In genomic region chr14:72887514-72887913, GRCh38 we compare ENCODE assay signal across 27 cellular contexts. TPM values are rescaled to one million over a fixed set of nuclear protein-coding genes. Genes with fewer than 3 reads are reported as not detected.
DNase-seq lines count a peak whose midpoint lies in the region; ATAC-seq, FAIRE-seq and TF ChIP-seq lines count a peak whose summit lies in the region.
"Had no signal": no experiment of that assay in that cellular context is flagged by ENCODE, and none has a peak within 500 bp of the region (broad histone marks: within the 10 kb centered on the region; RNA-seq: fewer than 3 reads in every experiment).

No MANE protein-coding gene starts in this region.

- peak overlapping the region; percentile 12; the same call in 1 of the 2 replicates for H2BK5ac ChIP-seq in H1 (ENCODE audit: low read depth, low read length)

- peak overlapping the region; percentile 54 for H3K4me3 Mint-ChIP-seq in nephron progenitor cell
- H3K4me3 Mint-ChIP-seq: CD8-positive, alpha-beta memory T cell had no signal

- no peak overlapping the region for H3K56ac ChIP-seq in H1 (replicated peaks; ENCODE audit: insufficient read length, low read depth, low read length)

- H3K9me2 ChIP-seq in hepatocyte (replicated peaks; ENCODE audit: insufficient read depth) = no peaks in the 10 kb centered on the region
- H3K9me2 ChIP-seq: SK-N-SH had no signal

- peak overlapping the region; percentile 26; the same call in 1 of the 2 replicates for H3K27ac ChIP-seq in HUES64 (ENCODE audit: low read depth, low read length)
- H3K27ac ChIP-seq in H1 (ENCODE audit: low read depth, low read length) = no peak overlapping the region
- H3K27ac ChIP-seq in hepatocyte = no peak overlapping the region
- H3K27ac ChIP-seq: 22Rv1, GM23248 had no signal

- peak; percentile 22 for DNase-seq in DMS 273 (lab: John Stamatoyannopoulos, UW; ENCODE audit: unreplicated experiment)
- DNase-seq in DMS 273 treated with DMSO at 0.1 percent for 48 hours (lab: John Stamatoyannopoulos, UW) = no peak
- DNase-seq in H1 (ENCODE audit: low read depth in 1 of 2, low spot score in 2 of 2) = no peak
- no peak for DNase-seq in nephron progenitor cell
- DNase-seq in hepatocyte (ENCODE audit: low spot score) = no peak
- DNase-seq in activated naive CD4-positive, alpha-beta T cell treated with anti-CD3 and anti-CD28 coated beads, Interleukin-2, amount 50 U/mL, for 16 hours = no peak
- DNase-seq: BE2C; CD8-positive, alpha-beta memory T cell; DMS153; DND-41; GM23248; IMR-90; KG1; NCI-H1092; NCI-H1436; NCI-H187; NCI-H2081 treated with DMSO at 0.1 percent for 48 hours; NCI-H2171; NCI-H748 treated with DMSO at 0.1 percent for 48 hours; SK-N-SH had no signal

- no peak overlapping the region for H4K5ac ChIP-seq in H1 (ENCODE audit: insufficient read length, low read depth, low read length)

- H3K27me3 Mint-ChIP-seq in nephron progenitor cell (ENCODE audit: low read depth, poor library complexity) = peaks cover 6% of the 10 kb centered on the region

- H2AFZ ChIP-seq in H1 (ENCODE audit: low read length) = no peak overlapping the region
- H2AFZ ChIP-seq in hepatocyte = no peak overlapping the region
- H2AFZ ChIP-seq: GM23248 had no signal

- H3K79me1 ChIP-seq in H1 (ENCODE audit: low read depth, low read length) = no peaks in the 10 kb centered on the region

- H3K9ac ChIP-seq in HUES64 (ENCODE audit: low read depth, low read length) (no peak overlapping the region), H1 (replicated peaks in 1 of 4; ENCODE audit: extremely low read depth in 1 of 4, low read depth in 3 of 4, low read length in 3 of 4) (no peak overlapping the region)
- H3K9ac ChIP-seq: GM23248, SK-N-SH had no signal

- H3K79me2 ChIP-seq in H1 (ENCODE audit: control insufficient read depth in 1 of 2, insufficient read depth in 2 of 2, low read length in 2 of 2) = no peaks in the 10 kb centered on the region
- H3K79me2 ChIP-seq in hepatocyte = no peaks in the 10 kb centered on the region

- H3K14ac ChIP-seq in H1 (ENCODE audit: insufficient read length) = no peak overlapping the region

- H3K9me3 ChIP-seq in HUES64 (ENCODE audit: insufficient read depth, low read depth, low read length) = no peaks in the 10 kb centered on the region
- peaks cover 0 to 2% of the 10 kb centered on the region in 2 experiments; a peak in 1 of 4 replicates for H3K9me3 ChIP-seq in H1 (ENCODE audit: insufficient read depth in 2 of 2, low read depth in 1 of 2, low read length in 1 of 2)
- no peaks in the 10 kb centered on the region for H3K9me3 ChIP-seq in hepatocyte (ENCODE audit: low read depth)
- H3K9me3 ChIP-seq: BE2C, SK-N-SH had no signal

- WGBS in HUES64 = 63% methylated on average over 3 of the region's 3 CpGs
- 60% methylated on average over 3 of the region's 3 CpGs; no CpG with 5 or more reads in 1 of the 2 experiments for WGBS in H1 (ENCODE audit: extremely low coverage in 1 of 2, insufficient coverage in 1 of 2, insufficient read length in 1 of 2, insufficient replicate concordance in 2 of 2, low coverage in 1 of 2, low lambda C conversion rate in 2 of 2, missing lambda C conversion rate in 1 of 2), 2 experiments
- 88% methylated on average over 3 of the region's 3 CpGs for WGBS in hepatocyte (ENCODE audit: low lambda C conversion rate, missing lambda C conversion rate)

- no peak overlapping the region for H4K91ac ChIP-seq in H1 (replicated peaks; ENCODE audit: insufficient read length, low read length)

- peaks cover 30% of the 10 kb centered on the region for H3K27me3 ChIP-seq in HUES64 (ENCODE audit: insufficient read depth, low read length)
- peaks cover 14 to 21% (median 19%) of the 10 kb centered on the region in 4 experiments for H3K27me3 ChIP-seq in H1 (replicated peaks in 1 of 4; ENCODE audit: control insufficient read depth in 3 of 4, extremely low read depth in 1 of 4, insufficient read depth in 3 of 4, low read length in 3 of 4)
- peaks cover 45% of the 10 kb centered on the region for H3K27me3 ChIP-seq in hepatocyte
- H3K27me3 ChIP-seq: BE2C had no signal

- H3K4me2 ChIP-seq in H1 (ENCODE audit: insufficient read depth in 1 of 2, low read depth in 2 of 2, low read length in 2 of 2) (peak overlapping the region; percentile 18 to 22; a peak in 1 of 4 replicates), hepatocyte (no peak overlapping the region)
- H3K4me2 ChIP-seq: SK-N-SH had no signal

- TF ChIP-seq CTCF in H1 (IDR thresholded peaks at IDR 0.05; ENCODE audit: control extremely low read depth in 1 of 3, insufficient read depth in 1 of 3, low read depth in 1 of 3, low read length in 3 of 3) = no peak
- TF ChIP-seq CTCF in nephron progenitor cell (IDR thresholded peaks at IDR 0.05) = no peak
- no peak for TF ChIP-seq CTCF in hepatocyte (IDR thresholded peaks at IDR 0.05; ENCODE audit: poor library complexity)

- TF ChIP-seq POLR2A in H1 (IDR thresholded peaks at IDR 0.05; ENCODE audit: control extremely low read depth in 1 of 2, low read depth in 2 of 2, low read length in 2 of 2) = no peak

- H2BK12ac ChIP-seq in H1 (ENCODE audit: low read depth, low read length) = no peak overlapping the region; the same call in 1 of the 2 replicates

- ATAC-seq in GM21723 (IDR thresholded peaks at IDR 0.05; ENCODE audit: unreplicated experiment) = no peak
- ATAC-seq: HCT116 had no signal

- no peak overlapping the region for H4K8ac ChIP-seq in H1 (ENCODE audit: extremely low read depth, insufficient read depth, low read length)

- TF ChIP-seq RAD21 in H1 (IDR thresholded peaks at IDR 0.05 in 1 of 2, conservative IDR thresholded peaks at IDR 0.05 in 1 of 2; ENCODE audit: low read depth in 2 of 2, low read length in 2 of 2) = no peak

- peaks cover 4% of the 10 kb centered on the region for H3K23me2 ChIP-seq in H1 (ENCODE audit: low read depth, low read length)

- no peak overlapping the region for H2AK5ac ChIP-seq in H1 (ENCODE audit: low read depth, low read length)

- peak overlapping the region; percentile 88 for H3K27ac Mint-ChIP-seq in nephron progenitor cell
- H3K27ac Mint-ChIP-seq: CD14-positive monocyte had no signal

- H2BK20ac ChIP-seq in H1 (ENCODE audit: low read length) = peak overlapping the region; percentile 68; the same call in 1 of the 2 replicates

- no peak for FAIRE-seq in H1 (lab: Jason Lieb, UNC)
- FAIRE-seq: HTR-8/SVneo, RCC 7860 had no signal

- TF ChIP-seq EP300 in H1 (IDR thresholded peaks at IDR 0.05; ENCODE audit: borderline replicate concordance in 1 of 2, low read depth in 2 of 2, low read length in 2 of 2) = no peak

- CTCF ChIA-PET in H1 (lab: Charles Lee; ENCODE audit: partially characterized antibody) = interaction anchor here (0.7 to 2.0 kb wide), 4 partner anchors 11 to 466 kb away, joined by 4 to 10 read pairs (median 5); no protein-coding TSS in a partner anchor

- POLR2A ChIA-PET in H1 (lab: Charles Lee; ENCODE audit: partially characterized antibody) = interaction anchor here (0.9 to 1.6 kb wide), 3 partner anchors 11 to 90 kb away, joined by 3 to 6 read pairs (median 4); no protein-coding TSS in a partner anchor

- no peak overlapping the region for H3K23ac ChIP-seq in H1 (ENCODE audit: insufficient read length)

- H4K20me1 ChIP-seq in H1 (replicated peaks in 1 of 2; ENCODE audit: control insufficient read depth in 1 of 2, insufficient read depth in 2 of 2, low read length in 2 of 2) = no peaks in the 10 kb centered on the region
- H4K20me1 ChIP-seq in hepatocyte (ENCODE audit: insufficient read depth, poor library complexity, severe bottlenecking) = no peaks in the 10 kb centered on the region

- no peak overlapping the region for H2BK15ac ChIP-seq in H1 (ENCODE audit: low read length)

- H3K36me3 Mint-ChIP-seq in nephron progenitor cell (ENCODE audit: low read depth) = peaks cover 31% of the 10 kb centered on the region
- H3K36me3 Mint-ChIP-seq: CD8-positive, alpha-beta memory T cell had no signal

- no peak overlapping the region for H3K4ac ChIP-seq in H1 (replicated peaks; ENCODE audit: insufficient read length, low read depth, low read length)

- H3K18ac ChIP-seq in H1 (ENCODE audit: extremely low read depth, low read length) = no peak overlapping the region

- H3K4me1 Mint-ChIP-seq in nephron progenitor cell = peaks cover 89% of the 10 kb centered on the region

- no peak overlapping the region for H2BK120ac ChIP-seq in H1 (replicated peaks; ENCODE audit: low read depth, low read length)

- no peak overlapping the region for H3K4me3 ChIP-seq in HUES64 (ENCODE audit: low read length)
- H3K4me3 ChIP-seq in H1 (ENCODE audit: extremely low read depth in 1 of 4, insufficient read depth in 2 of 4, low read depth in 3 of 4, low read length in 4 of 4) = no peak overlapping the region; a peak in 1 of 8 replicates
- H3K4me3 ChIP-seq in hepatocyte = no peak overlapping the region
- H3K4me3 ChIP-seq: GM23248 had no signal

- H3K4me1 ChIP-seq in HUES64 (ENCODE audit: insufficient read depth, low read length) = peaks cover 55% of the 10 kb centered on the region
- peaks cover 11 to 24% (median 15%) of the 10 kb centered on the region in 4 experiments for H3K4me1 ChIP-seq in H1 (replicated peaks in 1 of 4; ENCODE audit: control insufficient read depth in 3 of 4, insufficient read depth in 4 of 4, low read length in 3 of 4)
- H3K4me1 ChIP-seq in hepatocyte (ENCODE audit: insufficient read depth) = peaks cover 8% of the 10 kb centered on the region
- H3K4me1 ChIP-seq: BE2C had no signal

- H3K36me3 ChIP-seq in HUES64 (ENCODE audit: insufficient read depth, low read length) = no peaks in the 10 kb centered on the region
- no peaks in the 10 kb centered on the region for H3K36me3 ChIP-seq in H1 (ENCODE audit: control insufficient read depth in 2 of 4, insufficient read depth in 4 of 4, low read length in 3 of 4)
- H3K36me3 ChIP-seq in hepatocyte (replicated peaks; ENCODE audit: insufficient read depth, low read depth) = no peaks in the 10 kb centered on the region
- H3K36me3 ChIP-seq: BE2C had no signal

- peaks cover 31% of the 10 kb centered on the region for H3K9me3 Mint-ChIP-seq in nephron progenitor cell

RNA-seq across cellular contexts. Expression of gene DPF3, which starts 6.4 kb away (rescaled TPM):
- 0.30 TPM for polyA plus RNA-seq in HUES64 (2013, experiment 1 of 2)
- 0.57 TPM for polyA plus RNA-seq in HUES64 (2013, experiment 2 of 2)
- 0.08 and 0.19 TPM in 2 replicates for total RNA-seq in H1 (2021; fragmentation: NEBNext Ultra II Directional; extraction: Animal tissue kit (Norgen Biotek cat#: 25700))
- polyA plus RNA-seq in H1 (2011; rRNA removed) = 0.03 TPM in 1 of 2 replicates, not detected in the other
- 0.08 TPM for polyA plus RNA-seq in H1 (2011; cell fraction: cytosol; rRNA removed)
- polyA plus RNA-seq in H1 (2011; cell fraction: nucleus; rRNA removed) = 0.19 TPM
- 0.06 TPM in 1 of 4 replicates, not detected in the others for polyA plus RNA-seq in H1 (2012, experiment 1 of 2)
- polyA plus RNA-seq in H1 (2012, experiment 2 of 2) = not detected
- 0.16 TPM for polyA plus RNA-seq in H1 (2013, experiment 1 of 2)
- polyA plus RNA-seq in H1 (2013, experiment 2 of 2) = 0.07 TPM
- 0.22 and 0.49 TPM in 2 replicates for polyA minus RNA-seq in H1 (2011; rRNA and poly(A)+ RNA removed)
- not detected for polyA minus RNA-seq in H1 (2011; cell fraction: cytosol; rRNA and poly(A)+ RNA removed)
- polyA minus RNA-seq in H1 (2011; cell fraction: nucleus; rRNA and poly(A)+ RNA removed) = 0.40 TPM
- 0.47 and 0.76 TPM in 2 replicates for total RNA-seq in hepatocyte
- 0.21 and 0.73 TPM in 2 replicates for polyA plus RNA-seq in hepatocyte

RNA-seq across cellular contexts. Expression of gene DCAF4, which starts 38.8 kb away (rescaled TPM):
- polyA plus RNA-seq in HUES64 (2013, experiment 1 of 2) = 10.7 TPM
- polyA plus RNA-seq in HUES64 (2013, experiment 2 of 2) = 10.1 TPM
- 16.8 and 21.1 TPM in 2 replicates for total RNA-seq in H1 (2021; fragmentation: NEBNext Ultra II Directional; extraction: Animal tissue kit (Norgen Biotek cat#: 25700))
- 17.0 and 26.3 TPM in 2 replicates for polyA plus RNA-seq in H1 (2011; rRNA removed)
- 28.3 TPM for polyA plus RNA-seq in H1 (2011; cell fraction: cytosol; rRNA removed)
- 35.9 TPM for polyA plus RNA-seq in H1 (2011; cell fraction: nucleus; rRNA removed)
- 13.7 to 17.0 TPM (median 14.8 TPM) in 4 replicates for polyA plus RNA-seq in H1 (2012, experiment 1 of 2)
- 7.8 TPM for polyA plus RNA-seq in H1 (2012, experiment 2 of 2)
- 22.5 TPM for polyA plus RNA-seq in H1 (2013, experiment 1 of 2)
- 22.9 TPM for polyA plus RNA-seq in H1 (2013, experiment 2 of 2)
- 24.8 and 27.4 TPM in 2 replicates for polyA minus RNA-seq in H1 (2011; rRNA and poly(A)+ RNA removed)
- 7.8 TPM for polyA minus RNA-seq in H1 (2011; cell fraction: cytosol; rRNA and poly(A)+ RNA removed)
- polyA minus RNA-seq in H1 (2011; cell fraction: nucleus; rRNA and poly(A)+ RNA removed) = 26.9 TPM
- 17.8 and 21.6 TPM in 2 replicates for total RNA-seq in hepatocyte
- 8.5 and 13.3 TPM in 2 replicates for polyA plus RNA-seq in hepatocyte
